19 cellular contexts compared by ENCODE assay signal in genomic region chr14:105562713-105563346, GRCh38. TPM values are rescaled to one million over a fixed set of nuclear protein-coding genes. Genes with fewer than 3 reads are reported as not detected.
A peak's percentile ranks its signal among the peaks of the same experiment; 100 is the strongest.
DNase-seq lines count a peak whose midpoint lies in the region; ATAC-seq and TF ChIP-seq lines count a peak whose summit lies in the region.
"Had no signal": no experiment of that assay in that cellular context is flagged by ENCODE, and none has a peak within 500 bp of the region (broad histone marks: within the 10 kb centered on the region; RNA-seq: fewer than 3 reads in every experiment).

No MANE protein-coding gene starts in this region.

- H2AK9ac ChIP-seq in IMR-90 (replicated peaks; ENCODE audit: low read depth, low read length, poor library complexity), result no peak overlapping the region

- no peak overlapping the region for H2AK5ac ChIP-seq in IMR-90 (ENCODE audit: low read depth, low read length)

- no peak overlapping the region for H3K4me2 ChIP-seq in IMR-90 (ENCODE audit: low read depth, low read length)
- H3K4me2 ChIP-seq: GM23338, PC-9 had no signal

- H3K9me1 ChIP-seq in IMR-90 (ENCODE audit: insufficient read depth, low read length), result no peaks in the 10 kb centered on the region

- TF ChIP-seq CTCF in GM10266 (IDR thresholded peaks at IDR 0.05; ENCODE audit: control insufficient read depth, insufficient read depth, low read depth, missing control alignments) (no peak), IMR-90 (conservative IDR thresholded peaks at IDR 0.05; ENCODE audit: low read depth, low read length) (no peak)

- H2BK15ac ChIP-seq in IMR-90 (ENCODE audit: low read depth, low read length), result no peak overlapping the region

- H3K36me3 ChIP-seq in IMR-90 (ENCODE audit: control insufficient read depth, insufficient read depth, low read length) (no peaks in the 10 kb centered on the region), mucosa of rectum (ENCODE audit: control insufficient read depth in 2 of 2, insufficient read depth in 2 of 2, low read length in 2 of 2) (no peaks in the 10 kb centered on the region)
- H3K36me3 ChIP-seq: ascending aorta, left lung, neutrophil, SJSA1 had no signal

- POLR2A ChIA-PET in IMR-90 (lab: Charles Lee; ENCODE audit: unreplicated experiment), result no interaction called here

- peak; percentile 8 for DNase-seq in GM10266 (ENCODE audit: extremely low spot score)
- no peak for DNase-seq in IMR-90
- no peak for DNase-seq in AG08396 (ENCODE audit: low spot score)
- no peak for DNase-seq in SW480 (ENCODE audit: low spot score)
- no peak for DNase-seq in GM19240 (ENCODE audit: insufficient read length, low spot score)
- DNase-seq: activated CD4-positive, CD25-positive, alpha-beta regulatory T cell treated with anti-CD3 and anti-CD28 coated beads, Interleukin-2, amount 50 U/mL, for 72 hours; activated gamma-delta T cell treated with Interleukin-2 at 50 U/mL for 16 hours; EL; endodermal cell; glutamatergic neuron; left lung; NCI-H1436 treated with DMSO at 0.1 percent for 48 hours; PC-9 had no signal

- BruUV-seq in IMR-90 (replicated peaks; lab: Mats Ljungman, UMichigan), result no TSS peak

- H3K36me3 Mint-ChIP-seq in activated T-helper 17 cell treated with anti-CD3 and anti-CD28 coated beads, Interleukin-2, amount 50 U/mL, for 72 hours (ENCODE audit: low read depth), result peaks cover 5% of the 10 kb centered on the region

- CTCF ChIA-PET in IMR-90 (lab: Yijun Ruan, JAX), result no interaction called here

- peak overlapping the region; percentile 50 for H2BK5ac ChIP-seq in IMR-90 (ENCODE audit: low read depth, low read length, poor library complexity, severe bottlenecking)

- no peak overlapping the region for H4K8ac ChIP-seq in IMR-90 (ENCODE audit: low read depth in 2 of 2, low read length in 2 of 2)

- H2BK20ac ChIP-seq in IMR-90 (ENCODE audit: low read depth, low read length), result no peak overlapping the region

- H3K4me1 ChIP-seq in IMR-90 (ENCODE audit: control insufficient read depth, insufficient read depth, low read length) (no peaks in the 10 kb centered on the region), mucosa of rectum (ENCODE audit: control insufficient read depth in 2 of 2, insufficient read depth in 2 of 2, low read length in 2 of 2) (no peaks in the 10 kb centered on the region)
- H3K4me1 ChIP-seq: ascending aorta, left lung, SJSA1 had no signal

- H3K4me3 ChIP-seq in IMR-90 (ENCODE audit: insufficient read depth, low read depth, low read length), result no peak overlapping the region
- H3K4me3 ChIP-seq in mucosa of rectum (ENCODE audit: low read length in 2 of 2), result no peak overlapping the region
- H3K4me3 ChIP-seq: ascending aorta, GM23338, left lung, PC-9, SJSA1 had no signal

- in situ Hi-C loops in IMR-90 (cut with MboI; ENCODE audit: low sequenced_read_pairs), result no loop called here

- H4K5ac ChIP-seq in IMR-90 (ENCODE audit: low read depth, low read length), result no peak overlapping the region

- peaks cover 18% of the 10 kb centered on the region for H3K4me1 Mint-ChIP-seq in activated T-helper 17 cell treated with anti-CD3 and anti-CD28 coated beads, Interleukin-2, amount 50 U/mL, for 72 hours
- H3K4me1 Mint-ChIP-seq: endodermal cell, GM23338 had no signal

- 86 to 100% methylated on average over 1 to 4 of the region's 4 CpGs for WGBS in IMR-90 (ENCODE audit: extremely low coverage in 2 of 2, insufficient read length in 1 of 2), 2 experiments

- no peak for TF ChIP-seq RAD21 in IMR-90 (IDR thresholded peaks at IDR 0.05; ENCODE audit: low read length)

- no peak overlapping the region for H3K4ac ChIP-seq in IMR-90 (ENCODE audit: low read depth, low read length)

- no peaks in the 10 kb centered on the region for H3K79me1 ChIP-seq in IMR-90 (ENCODE audit: low read depth in 1 of 2, low read length in 2 of 2)

- ATAC-seq in IMR-90 (ENCODE audit: low read depth), result no peak
- ATAC-seq in activated T-helper 17 cell treated with anti-CD3 and anti-CD28 coated beads, Interleukin-2, amount 50 U/mL, for 72 hours (replicated peaks), result no peak
- ATAC-seq: GM23338, left lung had no signal

- H3K9ac ChIP-seq in IMR-90 (ENCODE audit: low read depth, low read length), result no peak overlapping the region
- no peak overlapping the region for H3K9ac ChIP-seq in mucosa of rectum (ENCODE audit: low read depth in 1 of 2, low read length in 2 of 2)

- H3K23ac ChIP-seq in IMR-90 (ENCODE audit: low read depth, low read length), result no peak overlapping the region

- no peak overlapping the region for H3K27ac ChIP-seq in IMR-90 (ENCODE audit: insufficient read depth, low read length)
- H3K27ac ChIP-seq in mucosa of rectum (ENCODE audit: low read depth in 2 of 2, low read length in 2 of 2), result peak overlapping the region; percentile 1 to 33
- H3K27ac ChIP-seq: ascending aorta, left lung, neutrophil, PC-9, SJSA1 had no signal

- no peak overlapping the region for H4K91ac ChIP-seq in IMR-90 (ENCODE audit: insufficient read depth, low read depth, low read length)

- TF ChIP-seq POLR2A in IMR-90 (IDR thresholded peaks at IDR 0.05; ENCODE audit: low read depth, low read length), result no peak

- no peak overlapping the region for H2BK120ac ChIP-seq in IMR-90 (ENCODE audit: low read depth, low read length)

- no peaks in the 10 kb centered on the region for H3K27me3 ChIP-seq in IMR-90 (ENCODE audit: control insufficient read depth, insufficient read depth, low read length)
- no peaks in the 10 kb centered on the region for H3K27me3 ChIP-seq in mucosa of rectum (ENCODE audit: control insufficient read depth in 2 of 2, insufficient read depth in 2 of 2, low read length in 2 of 2)
- H3K27me3 ChIP-seq: ascending aorta, SJSA1 had no signal

- H3K14ac ChIP-seq in IMR-90 (replicated peaks; ENCODE audit: low read depth, low read length), result no peak overlapping the region

- H2AFZ ChIP-seq in IMR-90 (replicated peaks; ENCODE audit: low read length, poor library complexity), result no peak overlapping the region
- H2AFZ ChIP-seq: GM23338, PC-9 had no signal

- dilution Hi-C loops in IMR-90 (cut with HindIII; ENCODE audit: low sequenced_read_pairs, unreplicated experiment), result no loop called here

- intact Hi-C loops in IMR-90 (cut with micrococcal nuclease), result no loop called here

- no peak overlapping the region for H3K18ac ChIP-seq in IMR-90 (ENCODE audit: low read depth, low read length)

- H3K9me3 ChIP-seq in IMR-90 (ENCODE audit: control insufficient read depth, insufficient read depth, low read length), result peaks cover 4% of the 10 kb centered on the region; the same call in 1 of the 2 replicates
- no peaks in the 10 kb centered on the region for H3K9me3 ChIP-seq in mucosa of rectum (ENCODE audit: control insufficient read depth in 2 of 2, low read length in 2 of 2)
- H3K9me3 ChIP-seq: ascending aorta, left lung, neutrophil, SJSA1 had no signal

- H3K27ac Mint-ChIP-seq in activated T-helper 17 cell treated with anti-CD3 and anti-CD28 coated beads, Interleukin-2, amount 50 U/mL, for 72 hours, result peak overlapping the region; percentile 84
- H3K27ac Mint-ChIP-seq: endodermal cell, GM23338 had no signal

- H3K27me3 Mint-ChIP-seq in activated T-helper 17 cell treated with anti-CD3 and anti-CD28 coated beads, Interleukin-2, amount 50 U/mL, for 72 hours, result no peaks in the 10 kb centered on the region

- H4K20me1 ChIP-seq in IMR-90 (ENCODE audit: insufficient read depth, low read length), result no peaks in the 10 kb centered on the region

- peaks cover 11% of the 10 kb centered on the region for H3K9me3 Mint-ChIP-seq in activated T-helper 17 cell treated with anti-CD3 and anti-CD28 coated beads, Interleukin-2, amount 50 U/mL, for 72 hours

- H3K4me3 Mint-ChIP-seq in activated T-helper 17 cell treated with anti-CD3 and anti-CD28 coated beads, Interleukin-2, amount 50 U/mL, for 72 hours, result no peak overlapping the region
- H3K4me3 Mint-ChIP-seq: endodermal cell, GM23338 had no signal

- H3K56ac ChIP-seq in IMR-90 (ENCODE audit: extremely low read depth, insufficient read depth, low read length), result no peak overlapping the region

TF ChIP-seq in IMR-90, 13 proteins besides CTCF, POLR2A, EP300 and RAD21 (continues in another document):
- TF ChIP-seq CEBPB (IDR thresholded peaks at IDR 0.05; ENCODE audit: low read depth, low read length) (no peak), NFE2L2 (IDR thresholded peaks at IDR 0.05; ENCODE audit: low read depth, low read length) (no peak), ELK1 (IDR thresholded peaks at IDR 0.05; ENCODE audit: borderline replicate concordance, low read depth, low read length) (no peak), MAZ (IDR thresholded peaks at IDR 0.05; ENCODE audit: borderline replicate concordance, low read depth, low read length) (no peak), SMC3 (IDR thresholded peaks at IDR 0.05; ENCODE audit: low read depth, low read length) (no peak), MAFK (IDR thresholded peaks at IDR 0.05; ENCODE audit: low read depth, low read length) (no peak), FOS (IDR thresholded peaks at IDR 0.05; ENCODE audit: low read depth, low read length) (no peak), CHD1 (IDR thresholded peaks at IDR 0.05; ENCODE audit: low read depth, low read length) (no peak), RFX5 (IDR thresholded peaks at IDR 0.05; ENCODE audit: low read depth, low read length) (no peak), RCOR1 (IDR thresholded peaks at IDR 0.05; ENCODE audit: insufficient replicate concordance, low read length) (no peak), MXI1 (IDR thresholded peaks at IDR 0.05; ENCODE audit: borderline replicate concordance, low read depth, low read length) (no peak)
- TF ChIP-seq, protein P1, sequence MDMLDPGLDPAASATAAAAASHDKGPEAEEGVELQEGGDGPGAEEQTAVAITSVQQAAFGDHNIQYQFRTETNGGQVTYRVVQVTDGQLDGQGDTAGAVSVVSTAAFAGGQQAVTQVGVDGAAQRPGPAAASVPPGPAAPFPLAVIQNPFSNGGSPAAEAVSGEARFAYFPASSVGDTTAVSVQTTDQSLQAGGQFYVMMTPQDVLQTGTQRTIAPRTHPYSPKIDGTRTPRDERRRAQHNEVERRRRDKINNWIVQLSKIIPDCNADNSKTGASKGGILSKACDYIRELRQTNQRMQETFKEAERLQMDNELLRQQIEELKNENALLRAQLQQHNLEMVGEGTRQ (IDR thresholded peaks at IDR 0.05; ENCODE audit: low read depth, low read length), result no peak

RNA-seq across cellular contexts. Expression of gene TMEM121, which starts 36.4 kb away (rescaled TPM):
- 2.7 and 3.9 TPM in 2 replicates for total RNA-seq in IMR-90 (2012; rRNA removed)
- 6.3 and 8.5 TPM in 2 replicates for polyA plus RNA-seq in IMR-90 (2012; rRNA removed)
- polyA plus RNA-seq in IMR-90 (2012; cell fraction: cytosol; rRNA removed), result 5.9 and 17.0 TPM in 2 replicates
- polyA plus RNA-seq in IMR-90 (2012; cell fraction: nucleus; rRNA removed; ENCODE audit: low replicate concordance), result 5.2 and 13.9 TPM in 2 replicates
- 10 to 100 TPM in 1 of 2 donors, 1 to 10 TPM in 1; 2.5 to 12.3 TPM for total RNA-seq in activated T-helper 17 cell treated with anti-CD3 and anti-CD28 coated beads, Interleukin-2, amount 50 U/mL, for 72 hours
